1 cellular context compared by ENCODE assay signal in the genomic region with DNA sequence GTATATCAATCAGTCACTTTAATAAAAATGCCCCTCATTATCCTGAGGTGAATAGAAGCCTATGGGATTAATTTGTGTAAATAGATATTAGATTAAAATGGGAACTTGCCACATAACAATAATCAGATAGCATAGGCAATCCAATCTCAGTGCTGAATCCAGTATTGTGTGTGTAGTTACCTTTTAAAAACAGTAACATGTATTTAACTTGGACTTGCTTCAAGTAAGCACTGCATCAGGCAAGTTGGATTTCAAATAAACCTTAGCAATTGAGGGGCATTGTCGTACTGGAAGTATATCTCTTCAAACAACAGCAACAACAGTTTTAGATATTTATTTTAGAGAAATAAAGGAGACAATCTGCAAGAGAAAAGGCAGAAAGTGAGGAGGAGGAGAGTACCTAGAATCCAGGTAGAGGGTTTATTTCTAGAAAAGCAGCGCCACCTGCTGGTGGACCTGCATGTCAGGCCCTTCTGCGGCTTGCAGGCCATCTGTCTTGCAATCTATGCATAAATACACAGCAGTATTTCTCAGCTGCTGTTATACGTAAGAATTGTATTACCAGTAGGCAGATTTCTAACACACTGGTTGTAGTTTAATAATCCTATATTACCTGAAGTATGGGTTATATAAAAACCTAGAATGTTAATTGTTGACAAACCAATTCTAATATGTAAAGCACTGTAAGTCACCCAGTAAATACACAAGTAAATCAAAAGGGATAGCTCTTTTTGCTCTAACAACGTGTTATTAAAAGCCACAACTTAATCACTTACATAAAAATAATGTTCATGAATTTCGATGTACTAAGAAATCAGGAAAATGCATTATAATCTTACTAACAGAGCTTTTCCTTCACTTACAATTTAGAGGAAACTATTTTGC.
A peak's percentile ranks its signal among the peaks of the same experiment; 100 is the strongest.
TF ChIP-seq lines count a peak whose summit lies in the region.

No MANE protein-coding gene starts in this region.

TF ChIP-seq in K562, 482 proteins besides CTCF, POLR2A, EP300 and RAD21 (continues in another document):
- no peak for TF ChIP-seq ZBTB40 (IDR thresholded peaks at IDR 0.05)
- TF ChIP-seq ZBTB40 (CRISPR knock-in tag; IDR thresholded peaks at IDR 0.05): no peak
- TF ChIP-seq ZNF766 (CRISPR knock-in tag; conservative IDR thresholded peaks at IDR 0.05): no peak
- TF ChIP-seq TAF9B (IDR thresholded peaks at IDR 0.05; ENCODE audit: partially characterized antibody): no peak
- TF ChIP-seq ZNF436 (CRISPR knock-in tag; IDR thresholded peaks at IDR 0.05): no peak
- TF ChIP-seq SMC3 (conservative IDR thresholded peaks at IDR 0.05; ENCODE audit: insufficient read depth, low read depth, low read length): peak; percentile 73
- TF ChIP-seq, protein P1, sequence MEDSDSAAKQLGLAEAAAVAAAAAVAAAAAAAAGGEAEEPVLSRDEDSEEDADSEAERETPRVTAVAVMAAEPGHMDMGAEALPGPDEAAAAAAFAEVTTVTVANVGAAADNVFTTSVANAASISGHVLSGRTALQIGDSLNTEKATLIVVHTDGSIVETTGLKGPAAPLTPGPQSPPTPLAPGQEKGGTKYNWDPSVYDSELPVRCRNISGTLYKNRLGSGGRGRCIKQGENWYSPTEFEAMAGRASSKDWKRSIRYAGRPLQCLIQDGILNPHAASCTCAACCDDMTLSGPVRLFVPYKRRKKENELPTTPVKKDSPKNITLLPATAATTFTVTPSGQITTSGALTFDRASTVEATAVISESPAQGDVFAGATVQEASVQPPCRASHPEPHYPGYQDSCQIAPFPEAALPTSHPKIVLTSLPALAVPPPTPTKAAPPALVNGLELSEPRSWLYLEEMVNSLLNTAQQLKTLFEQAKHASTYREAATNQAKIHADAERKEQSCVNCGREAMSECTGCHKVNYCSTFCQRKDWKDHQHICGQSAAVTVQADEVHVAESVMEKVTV (CRISPR knock-in tag; IDR thresholded peaks at IDR 0.05): peak; percentile 47
- no peak for TF ChIP-seq E2F4 (CRISPR knock-in tag; IDR thresholded peaks at IDR 0.05; ENCODE audit: low read depth)
- TF ChIP-seq STAT6 (CRISPR knock-in tag; IDR thresholded peaks at IDR 0.05): no peak
- TF ChIP-seq ATF1 (CRISPR knock-in tag; IDR thresholded peaks at IDR 0.05): no peak
- TF ChIP-seq ATF1 (tag; IDR thresholded peaks at IDR 0.05): no peak
- no peak for TF ChIP-seq ZNF830 (CRISPR knock-in tag; IDR thresholded peaks at IDR 0.05)
- TF ChIP-seq ILF3 (IDR thresholded peaks at IDR 0.05; ENCODE audit: borderline replicate concordance): 0 out of 2 replicates have a peak, but pooled peaks have one; percentile 37
- no peak for TF ChIP-seq JUND (IDR thresholded peaks at IDR 0.05; ENCODE audit: borderline replicate concordance, low read depth, low read length)
- no peak for TF ChIP-seq JUND (tag; IDR thresholded peaks at IDR 0.05; ENCODE audit: borderline replicate concordance, low read depth, low read length)
- TF ChIP-seq RBM17 (IDR thresholded peaks at IDR 0.05; ENCODE audit: borderline replicate concordance, low read depth, low read length): no peak
- TF ChIP-seq SIRT6 (IDR thresholded peaks at IDR 0.05; ENCODE audit: low read depth, low read length): no peak
- TF ChIP-seq, protein P2, sequence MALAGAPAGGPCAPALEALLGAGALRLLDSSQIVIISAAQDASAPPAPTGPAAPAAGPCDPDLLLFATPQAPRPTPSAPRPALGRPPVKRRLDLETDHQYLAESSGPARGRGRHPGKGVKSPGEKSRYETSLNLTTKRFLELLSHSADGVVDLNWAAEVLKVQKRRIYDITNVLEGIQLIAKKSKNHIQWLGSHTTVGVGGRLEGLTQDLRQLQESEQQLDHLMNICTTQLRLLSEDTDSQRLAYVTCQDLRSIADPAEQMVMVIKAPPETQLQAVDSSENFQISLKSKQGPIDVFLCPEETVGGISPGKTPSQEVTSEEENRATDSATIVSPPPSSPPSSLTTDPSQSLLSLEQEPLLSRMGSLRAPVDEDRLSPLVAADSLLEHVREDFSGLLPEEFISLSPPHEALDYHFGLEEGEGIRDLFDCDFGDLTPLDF (CRISPR knock-in tag; IDR thresholded peaks at IDR 0.05): no peak
- TF ChIP-seq, protein P3, sequence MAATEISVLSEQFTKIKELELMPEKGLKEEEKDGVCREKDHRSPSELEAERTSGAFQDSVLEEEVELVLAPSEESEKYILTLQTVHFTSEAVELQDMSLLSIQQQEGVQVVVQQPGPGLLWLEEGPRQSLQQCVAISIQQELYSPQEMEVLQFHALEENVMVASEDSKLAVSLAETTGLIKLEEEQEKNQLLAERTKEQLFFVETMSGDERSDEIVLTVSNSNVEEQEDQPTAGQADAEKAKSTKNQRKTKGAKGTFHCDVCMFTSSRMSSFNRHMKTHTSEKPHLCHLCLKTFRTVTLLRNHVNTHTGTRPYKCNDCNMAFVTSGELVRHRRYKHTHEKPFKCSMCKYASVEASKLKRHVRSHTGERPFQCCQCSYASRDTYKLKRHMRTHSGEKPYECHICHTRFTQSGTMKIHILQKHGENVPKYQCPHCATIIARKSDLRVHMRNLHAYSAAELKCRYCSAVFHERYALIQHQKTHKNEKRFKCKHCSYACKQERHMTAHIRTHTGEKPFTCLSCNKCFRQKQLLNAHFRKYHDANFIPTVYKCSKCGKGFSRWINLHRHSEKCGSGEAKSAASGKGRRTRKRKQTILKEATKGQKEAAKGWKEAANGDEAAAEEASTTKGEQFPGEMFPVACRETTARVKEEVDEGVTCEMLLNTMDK (IDR thresholded peaks at IDR 0.05; ENCODE audit: borderline replicate concordance, insufficient read depth, low read depth, low read length, poor library complexity, severe bottlenecking): peak; percentile 48
- no peak for TF ChIP-seq CBX5 (IDR thresholded peaks at IDR 0.05; ENCODE audit: borderline replicate concordance, low read depth)
- TF ChIP-seq NCOA6 (IDR thresholded peaks at IDR 0.05): 0 out of 2 replicates have a peak, but pooled peaks have one; percentile 17
- no peak for TF ChIP-seq POLR3G (IDR thresholded peaks at IDR 0.05; ENCODE audit: extremely low read depth, insufficient read length, insufficient replicate concordance)
- TF ChIP-seq ZNF274 (IDR thresholded peaks at IDR 0.05; ENCODE audit: borderline replicate concordance, low read depth, low read length): no peak
- TF ChIP-seq GATA2 (CRISPR knock-in tag; IDR thresholded peaks at IDR 0.05): 0 out of 2 replicates have a peak, but pooled peaks have one; percentile 17
- TF ChIP-seq NR2C2 (CRISPR knock-in tag; IDR thresholded peaks at IDR 0.05): no peak
- no peak for TF ChIP-seq NR2C2 (tag; IDR thresholded peaks at IDR 0.05)
- TF ChIP-seq, protein P4, sequence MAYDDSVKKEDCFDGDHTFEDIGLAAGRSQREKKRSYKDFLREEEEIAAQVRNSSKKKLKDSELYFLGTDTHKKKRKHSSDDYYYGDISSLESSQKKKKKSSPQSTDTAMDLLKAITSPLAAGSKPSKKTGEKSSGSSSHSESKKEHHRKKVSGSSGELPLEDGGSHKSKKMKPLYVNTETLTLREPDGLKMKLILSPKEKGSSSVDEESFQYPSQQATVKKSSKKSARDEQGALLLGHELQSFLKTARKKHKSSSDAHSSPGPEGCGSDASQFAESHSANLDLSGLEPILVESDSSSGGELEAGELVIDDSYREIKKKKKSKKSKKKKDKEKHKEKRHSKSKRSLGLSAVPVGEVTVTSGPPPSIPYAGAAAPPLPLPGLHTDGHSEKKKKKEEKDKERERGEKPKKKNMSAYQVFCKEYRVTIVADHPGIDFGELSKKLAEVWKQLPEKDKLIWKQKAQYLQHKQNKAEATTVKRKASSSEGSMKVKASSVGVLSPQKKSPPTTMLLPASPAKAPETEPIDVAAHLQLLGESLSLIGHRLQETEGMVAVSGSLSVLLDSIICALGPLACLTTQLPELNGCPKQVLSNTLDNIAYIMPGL (CRISPR knock-in tag; IDR thresholded peaks at IDR 0.05): no peak
- no peak for TF ChIP-seq ZNF707 (CRISPR knock-in tag; conservative IDR thresholded peaks at IDR 0.05)
- no peak for TF ChIP-seq ZNF263 (CRISPR knock-in tag; IDR thresholded peaks at IDR 0.05; ENCODE audit: borderline replicate concordance)
- TF ChIP-seq COPS2 (conservative IDR thresholded peaks at IDR 0.05): no peak
- no peak for TF ChIP-seq ETV6 (IDR thresholded peaks at IDR 0.05; ENCODE audit: borderline replicate concordance in 1 of 2, low read depth in 2 of 2, low read length in 1 of 2)
- no peak for TF ChIP-seq ETV6 (CRISPR knock-in tag; IDR thresholded peaks at IDR 0.05; ENCODE audit: borderline replicate concordance)
- TF ChIP-seq ZNF431 (CRISPR knock-in tag; IDR thresholded peaks at IDR 0.05): no peak
- no peak for TF ChIP-seq ZNF76 (CRISPR knock-in tag; IDR thresholded peaks at IDR 0.05; ENCODE audit: borderline replicate concordance)
